In the genomic region with DNA sequence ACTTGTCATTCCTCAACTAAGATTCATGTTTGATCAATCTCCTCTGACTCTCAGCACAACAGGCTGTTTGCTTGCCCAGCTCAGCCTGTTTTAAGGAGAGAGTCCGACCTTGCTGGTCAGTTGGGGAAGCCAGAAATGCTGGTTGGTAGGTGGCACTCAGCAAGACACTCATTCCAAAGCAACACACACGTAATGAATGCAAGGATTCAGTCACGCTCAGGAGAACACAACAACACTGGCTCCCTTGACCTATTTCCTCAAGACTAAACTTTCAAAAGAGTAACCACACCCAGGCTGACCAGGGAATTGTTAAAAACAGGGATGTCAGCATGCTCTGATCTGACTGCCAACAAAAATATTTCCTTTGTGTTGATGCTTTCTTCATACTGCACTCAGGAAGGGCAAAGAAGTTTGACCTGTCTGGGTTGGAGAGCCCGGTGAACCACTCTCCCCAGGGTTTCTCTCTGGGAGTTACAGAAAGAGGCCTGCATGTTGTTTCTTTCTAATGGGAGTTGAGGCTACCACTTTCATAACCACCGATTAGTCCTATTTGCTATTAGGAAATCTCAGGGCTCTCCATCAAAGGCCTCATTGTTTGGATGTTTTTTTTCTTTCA, we compare ENCODE assay signal across 1 cellular context.
A peak's percentile ranks its signal among the peaks of the same experiment; 100 is the strongest.
TF ChIP-seq lines count a peak whose summit lies in the region.

No MANE protein-coding gene starts in this region.

TF ChIP-seq in HepG2, 621 proteins besides CTCF, POLR2A, EP300 and RAD21 (continued from another document and continues in another):
- TF ChIP-seq, protein P1, sequence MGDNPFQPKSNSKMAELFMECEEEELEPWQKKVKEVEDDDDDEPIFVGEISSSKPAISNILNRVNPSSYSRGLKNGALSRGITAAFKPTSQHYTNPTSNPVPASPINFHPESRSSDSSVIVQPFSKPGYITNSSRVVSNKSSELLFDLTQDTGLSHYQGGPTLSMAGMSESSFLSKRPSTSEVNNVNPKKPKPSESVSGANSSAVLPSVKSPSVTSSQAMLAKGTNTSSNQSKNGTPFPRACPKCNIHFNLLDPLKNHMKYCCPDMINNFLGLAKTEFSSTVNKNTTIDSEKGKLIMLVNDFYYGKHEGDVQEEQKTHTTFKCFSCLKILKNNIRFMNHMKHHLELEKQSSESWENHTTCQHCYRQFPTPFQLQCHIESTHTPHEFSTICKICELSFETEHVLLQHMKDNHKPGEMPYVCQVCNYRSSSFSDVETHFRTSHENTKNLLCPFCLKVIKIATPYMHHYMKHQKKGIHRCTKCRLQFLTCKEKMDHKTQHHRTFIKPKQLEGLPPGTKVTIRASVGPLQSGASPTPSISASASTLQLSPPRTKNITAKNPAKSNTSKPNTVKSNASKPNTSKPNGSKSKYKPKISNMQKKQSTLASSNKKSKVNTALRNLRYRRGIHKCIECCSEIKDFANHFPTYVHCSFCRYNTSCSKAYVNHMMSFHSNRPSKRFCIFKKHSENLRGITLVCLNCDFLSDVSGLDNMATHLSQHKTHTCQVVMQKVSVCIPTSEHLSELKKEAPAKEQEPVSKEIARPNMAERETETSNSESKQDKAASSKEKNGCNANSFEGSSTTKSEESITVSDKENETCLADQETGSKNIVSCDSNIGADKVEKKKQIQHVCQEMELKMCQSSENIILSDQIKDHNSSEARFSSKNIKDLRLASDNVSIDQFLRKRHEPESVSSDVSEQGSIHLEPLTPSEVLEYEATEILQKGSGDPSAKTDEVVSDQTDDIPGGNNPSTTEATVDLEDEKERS (CRISPR knock-in tag; IDR thresholded peaks at IDR 0.05): no peak
- TF ChIP-seq, protein P2, sequence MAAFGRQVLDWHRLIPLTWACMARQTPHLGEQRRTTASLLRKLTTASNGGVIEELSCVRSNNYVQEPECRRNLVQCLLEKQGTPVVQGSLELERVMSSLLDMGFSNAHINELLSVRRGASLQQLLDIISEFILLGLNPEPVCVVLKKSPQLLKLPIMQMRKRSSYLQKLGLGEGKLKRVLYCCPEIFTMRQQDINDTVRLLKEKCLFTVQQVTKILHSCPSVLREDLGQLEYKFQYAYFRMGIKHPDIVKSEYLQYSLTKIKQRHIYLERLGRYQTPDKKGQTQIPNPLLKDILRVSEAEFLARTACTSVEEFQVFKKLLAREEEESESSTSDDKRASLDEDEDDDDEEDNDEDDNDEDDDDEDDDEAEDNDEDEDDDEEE (CRISPR knock-in tag; IDR thresholded peaks at IDR 0.05): no peak
- TF ChIP-seq REXO4 (CRISPR knock-in tag; IDR thresholded peaks at IDR 0.05; ENCODE audit: borderline replicate concordance): no peak
- TF ChIP-seq, protein P3, sequence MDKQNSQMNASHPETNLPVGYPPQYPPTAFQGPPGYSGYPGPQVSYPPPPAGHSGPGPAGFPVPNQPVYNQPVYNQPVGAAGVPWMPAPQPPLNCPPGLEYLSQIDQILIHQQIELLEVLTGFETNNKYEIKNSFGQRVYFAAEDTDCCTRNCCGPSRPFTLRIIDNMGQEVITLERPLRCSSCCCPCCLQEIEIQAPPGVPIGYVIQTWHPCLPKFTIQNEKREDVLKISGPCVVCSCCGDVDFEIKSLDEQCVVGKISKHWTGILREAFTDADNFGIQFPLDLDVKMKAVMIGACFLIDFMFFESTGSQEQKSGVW (CRISPR knock-in tag; IDR thresholded peaks at IDR 0.05; ENCODE audit: borderline replicate concordance): no peak
- no peak for TF ChIP-seq ZSCAN29 (CRISPR knock-in tag; conservative IDR thresholded peaks at IDR 0.05)
- no peak for TF ChIP-seq YEATS4 (CRISPR knock-in tag; IDR thresholded peaks at IDR 0.05; ENCODE audit: borderline replicate concordance)
- no peak for TF ChIP-seq MBD4 (IDR thresholded peaks at IDR 0.05; ENCODE audit: borderline replicate concordance, low read length)
- TF ChIP-seq ZSCAN22 (CRISPR knock-in tag; IDR thresholded peaks at IDR 0.05): no peak
- TF ChIP-seq TOE1 (CRISPR knock-in tag; IDR thresholded peaks at IDR 0.05): no peak
- no peak for TF ChIP-seq MTF2 (CRISPR knock-in tag; IDR thresholded peaks at IDR 0.05; ENCODE audit: borderline replicate concordance)
- no peak for TF ChIP-seq ZNF17 (CRISPR knock-in tag; IDR thresholded peaks at IDR 0.05)
- TF ChIP-seq HMG20A (CRISPR knock-in tag; IDR thresholded peaks at IDR 0.05; ENCODE audit: borderline replicate concordance): peak; percentile 53; the same call in 1 of the 2 replicates
- no peak for TF ChIP-seq MIER2 (CRISPR knock-in tag; IDR thresholded peaks at IDR 0.05)
- TF ChIP-seq, protein P4, sequence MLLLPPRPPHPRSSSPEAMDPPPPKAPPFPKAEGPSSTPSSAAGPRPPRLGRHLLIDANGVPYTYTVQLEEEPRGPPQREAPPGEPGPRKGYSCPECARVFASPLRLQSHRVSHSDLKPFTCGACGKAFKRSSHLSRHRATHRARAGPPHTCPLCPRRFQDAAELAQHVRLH (CRISPR knock-in tag; IDR thresholded peaks at IDR 0.05; ENCODE audit: borderline replicate concordance, low read depth): no peak
- TF ChIP-seq, protein P5, sequence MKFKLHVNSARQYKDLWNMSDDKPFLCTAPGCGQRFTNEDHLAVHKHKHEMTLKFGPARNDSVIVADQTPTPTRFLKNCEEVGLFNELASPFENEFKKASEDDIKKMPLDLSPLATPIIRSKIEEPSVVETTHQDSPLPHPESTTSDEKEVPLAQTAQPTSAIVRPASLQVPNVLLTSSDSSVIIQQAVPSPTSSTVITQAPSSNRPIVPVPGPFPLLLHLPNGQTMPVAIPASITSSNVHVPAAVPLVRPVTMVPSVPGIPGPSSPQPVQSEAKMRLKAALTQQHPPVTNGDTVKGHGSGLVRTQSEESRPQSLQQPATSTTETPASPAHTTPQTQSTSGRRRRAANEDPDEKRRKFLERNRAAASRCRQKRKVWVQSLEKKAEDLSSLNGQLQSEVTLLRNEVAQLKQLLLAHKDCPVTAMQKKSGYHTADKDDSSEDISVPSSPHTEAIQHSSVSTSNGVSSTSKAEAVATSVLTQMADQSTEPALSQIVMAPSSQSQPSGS (CRISPR knock-in tag; IDR thresholded peaks at IDR 0.05): no peak
- no peak; the same call in 1 of the 2 replicates for TF ChIP-seq EHMT2 (IDR thresholded peaks at IDR 0.05; ENCODE audit: borderline replicate concordance, low read depth, low read length)
- TF ChIP-seq, protein P6, sequence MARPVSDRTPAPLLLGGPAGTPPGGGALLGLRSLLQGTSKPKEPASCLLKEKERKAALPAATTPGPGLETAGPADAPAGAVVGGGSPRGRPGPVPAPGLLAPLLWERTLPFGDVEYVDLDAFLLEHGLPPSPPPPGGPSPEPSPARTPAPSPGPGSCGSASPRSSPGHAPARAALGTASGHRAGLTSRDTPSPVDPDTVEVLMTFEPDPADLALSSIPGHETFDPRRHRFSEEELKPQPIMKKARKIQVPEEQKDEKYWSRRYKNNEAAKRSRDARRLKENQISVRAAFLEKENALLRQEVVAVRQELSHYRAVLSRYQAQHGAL (CRISPR knock-in tag; IDR thresholded peaks at IDR 0.05; ENCODE audit: not compliant biosample characterization): no peak
- no peak for TF ChIP-seq SMYD3 (CRISPR knock-in tag; IDR thresholded peaks at IDR 0.05)
- TF ChIP-seq, protein P7, sequence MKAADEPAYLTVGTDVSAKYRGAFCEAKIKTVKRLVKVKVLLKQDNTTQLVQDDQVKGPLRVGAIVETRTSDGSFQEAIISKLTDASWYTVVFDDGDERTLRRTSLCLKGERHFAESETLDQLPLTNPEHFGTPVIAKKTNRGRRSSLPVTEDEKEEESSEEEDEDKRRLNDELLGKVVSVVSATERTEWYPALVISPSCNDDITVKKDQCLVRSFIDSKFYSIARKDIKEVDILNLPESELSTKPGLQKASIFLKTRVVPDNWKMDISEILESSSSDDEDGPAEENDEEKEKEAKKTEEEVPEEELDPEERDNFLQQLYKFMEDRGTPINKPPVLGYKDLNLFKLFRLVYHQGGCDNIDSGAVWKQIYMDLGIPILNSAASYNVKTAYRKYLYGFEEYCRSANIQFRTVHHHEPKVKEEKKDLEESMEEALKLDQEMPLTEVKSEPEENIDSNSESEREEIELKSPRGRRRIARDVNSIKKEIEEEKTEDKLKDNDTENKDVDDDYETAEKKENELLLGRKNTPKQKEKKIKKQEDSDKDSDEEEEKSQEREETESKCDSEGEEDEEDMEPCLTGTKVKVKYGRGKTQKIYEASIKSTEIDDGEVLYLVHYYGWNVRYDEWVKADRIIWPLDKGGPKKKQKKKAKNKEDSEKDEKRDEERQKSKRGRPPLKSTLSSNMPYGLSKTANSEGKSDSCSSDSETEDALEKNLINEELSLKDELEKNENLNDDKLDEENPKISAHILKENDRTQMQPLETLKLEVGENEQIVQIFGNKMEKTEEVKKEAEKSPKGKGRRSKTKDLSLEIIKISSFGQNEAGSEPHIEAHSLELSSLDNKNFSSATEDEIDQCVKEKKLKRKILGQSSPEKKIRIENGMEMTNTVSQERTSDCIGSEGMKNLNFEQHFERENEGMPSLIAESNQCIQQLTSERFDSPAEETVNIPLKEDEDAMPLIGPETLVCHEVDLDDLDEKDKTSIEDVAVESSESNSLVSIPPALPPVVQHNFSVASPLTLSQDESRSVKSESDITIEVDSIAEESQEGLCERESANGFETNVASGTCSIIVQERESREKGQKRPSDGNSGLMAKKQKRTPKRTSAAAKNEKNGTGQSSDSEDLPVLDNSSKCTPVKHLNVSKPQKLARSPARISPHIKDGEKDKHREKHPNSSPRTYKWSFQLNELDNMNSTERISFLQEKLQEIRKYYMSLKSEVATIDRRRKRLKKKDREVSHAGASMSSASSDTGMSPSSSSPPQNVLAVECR (CRISPR knock-in tag; IDR thresholded peaks at IDR 0.05; ENCODE audit: borderline replicate concordance): peak; percentile 26; the same call in 1 of the 2 replicates
- TF ChIP-seq, protein P8, sequence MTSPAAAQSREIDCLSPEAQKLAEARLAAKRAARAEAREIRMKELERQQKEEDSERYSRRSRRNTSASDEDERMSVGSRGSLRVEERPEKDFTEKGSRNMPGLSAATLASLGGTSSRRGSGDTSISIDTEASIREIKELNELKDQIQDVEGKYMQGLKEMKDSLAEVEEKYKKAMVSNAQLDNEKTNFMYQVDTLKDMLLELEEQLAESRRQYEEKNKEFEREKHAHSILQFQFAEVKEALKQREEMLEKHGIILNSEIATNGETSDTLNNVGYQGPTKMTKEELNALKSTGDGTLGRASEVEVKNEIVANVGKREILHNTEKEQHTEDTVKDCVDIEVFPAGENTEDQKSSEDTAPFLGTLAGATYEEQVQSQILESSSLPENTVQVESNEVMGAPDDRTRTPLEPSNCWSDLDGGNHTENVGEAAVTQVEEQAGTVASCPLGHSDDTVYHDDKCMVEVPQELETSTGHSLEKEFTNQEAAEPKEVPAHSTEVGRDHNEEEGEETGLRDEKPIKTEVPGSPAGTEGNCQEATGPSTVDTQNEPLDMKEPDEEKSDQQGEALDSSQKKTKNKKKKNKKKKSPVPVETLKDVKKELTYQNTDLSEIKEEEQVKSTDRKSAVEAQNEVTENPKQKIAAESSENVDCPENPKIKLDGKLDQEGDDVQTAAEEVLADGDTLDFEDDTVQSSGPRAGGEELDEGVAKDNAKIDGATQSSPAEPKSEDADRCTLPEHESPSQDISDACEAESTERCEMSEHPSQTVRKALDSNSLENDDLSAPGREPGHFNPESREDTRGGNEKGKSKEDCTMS (CRISPR knock-in tag; conservative IDR thresholded peaks at IDR 0.05): no peak
- TF ChIP-seq KLF9 (CRISPR knock-in tag; IDR thresholded peaks at IDR 0.05; ENCODE audit: low read depth): no peak
- no peak for TF ChIP-seq IKZF4 (CRISPR knock-in tag; IDR thresholded peaks at IDR 0.05; ENCODE audit: borderline replicate concordance, low read depth, not compliant biosample characterization)
- TF ChIP-seq, protein P9, sequence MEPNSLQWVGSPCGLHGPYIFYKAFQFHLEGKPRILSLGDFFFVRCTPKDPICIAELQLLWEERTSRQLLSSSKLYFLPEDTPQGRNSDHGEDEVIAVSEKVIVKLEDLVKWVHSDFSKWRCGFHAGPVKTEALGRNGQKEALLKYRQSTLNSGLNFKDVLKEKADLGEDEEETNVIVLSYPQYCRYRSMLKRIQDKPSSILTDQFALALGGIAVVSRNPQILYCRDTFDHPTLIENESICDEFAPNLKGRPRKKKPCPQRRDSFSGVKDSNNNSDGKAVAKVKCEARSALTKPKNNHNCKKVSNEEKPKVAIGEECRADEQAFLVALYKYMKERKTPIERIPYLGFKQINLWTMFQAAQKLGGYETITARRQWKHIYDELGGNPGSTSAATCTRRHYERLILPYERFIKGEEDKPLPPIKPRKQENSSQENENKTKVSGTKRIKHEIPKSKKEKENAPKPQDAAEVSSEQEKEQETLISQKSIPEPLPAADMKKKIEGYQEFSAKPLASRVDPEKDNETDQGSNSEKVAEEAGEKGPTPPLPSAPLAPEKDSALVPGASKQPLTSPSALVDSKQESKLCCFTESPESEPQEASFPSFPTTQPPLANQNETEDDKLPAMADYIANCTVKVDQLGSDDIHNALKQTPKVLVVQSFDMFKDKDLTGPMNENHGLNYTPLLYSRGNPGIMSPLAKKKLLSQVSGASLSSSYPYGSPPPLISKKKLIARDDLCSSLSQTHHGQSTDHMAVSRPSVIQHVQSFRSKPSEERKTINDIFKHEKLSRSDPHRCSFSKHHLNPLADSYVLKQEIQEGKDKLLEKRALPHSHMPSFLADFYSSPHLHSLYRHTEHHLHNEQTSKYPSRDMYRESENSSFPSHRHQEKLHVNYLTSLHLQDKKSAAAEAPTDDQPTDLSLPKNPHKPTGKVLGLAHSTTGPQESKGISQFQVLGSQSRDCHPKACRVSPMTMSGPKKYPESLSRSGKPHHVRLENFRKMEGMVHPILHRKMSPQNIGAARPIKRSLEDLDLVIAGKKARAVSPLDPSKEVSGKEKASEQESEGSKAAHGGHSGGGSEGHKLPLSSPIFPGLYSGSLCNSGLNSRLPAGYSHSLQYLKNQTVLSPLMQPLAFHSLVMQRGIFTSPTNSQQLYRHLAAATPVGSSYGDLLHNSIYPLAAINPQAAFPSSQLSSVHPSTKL (CRISPR knock-in tag; IDR thresholded peaks at IDR 0.05): peak; percentile 79
- no peak for TF ChIP-seq KLF16 (CRISPR knock-in tag; IDR thresholded peaks at IDR 0.05)
- no peak for TF ChIP-seq ATM (IDR thresholded peaks at IDR 0.05; ENCODE audit: borderline replicate concordance)
- TF ChIP-seq, protein P10, sequence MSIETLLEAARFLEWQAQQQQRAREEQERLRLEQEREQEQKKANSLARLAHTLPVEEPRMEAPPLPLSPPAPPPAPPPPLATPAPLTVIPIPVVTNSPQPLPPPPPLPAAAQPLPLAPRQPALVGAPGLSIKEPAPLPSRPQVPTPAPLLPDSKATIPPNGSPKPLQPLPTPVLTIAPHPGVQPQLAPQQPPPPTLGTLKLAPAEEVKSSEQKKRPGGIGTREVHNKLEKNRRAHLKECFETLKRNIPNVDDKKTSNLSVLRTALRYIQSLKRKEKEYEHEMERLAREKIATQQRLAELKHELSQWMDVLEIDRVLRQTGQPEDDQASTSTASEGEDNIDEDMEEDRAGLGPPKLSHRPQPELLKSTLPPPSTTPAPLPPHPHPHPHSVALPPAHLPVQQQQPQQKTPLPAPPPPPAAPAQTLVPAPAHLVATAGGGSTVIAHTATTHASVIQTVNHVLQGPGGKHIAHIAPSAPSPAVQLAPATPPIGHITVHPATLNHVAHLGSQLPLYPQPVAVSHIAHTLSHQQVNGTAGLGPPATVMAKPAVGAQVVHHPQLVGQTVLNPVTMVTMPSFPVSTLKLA (IDR thresholded peaks at IDR 0.05): no peak
- no peak for TF ChIP-seq ZNF33B (CRISPR knock-in tag; IDR thresholded peaks at IDR 0.05)
- TF ChIP-seq POLR2AphosphoS5 (IDR thresholded peaks at IDR 0.05; ENCODE audit: low read depth, low read length): no peak
- TF ChIP-seq, protein P11, sequence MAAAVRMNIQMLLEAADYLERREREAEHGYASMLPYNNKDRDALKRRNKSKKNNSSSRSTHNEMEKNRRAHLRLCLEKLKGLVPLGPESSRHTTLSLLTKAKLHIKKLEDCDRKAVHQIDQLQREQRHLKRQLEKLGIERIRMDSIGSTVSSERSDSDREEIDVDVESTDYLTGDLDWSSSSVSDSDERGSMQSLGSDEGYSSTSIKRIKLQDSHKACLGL (CRISPR knock-in tag; IDR thresholded peaks at IDR 0.05): no peak
- TF ChIP-seq ATF7-NPFF (CRISPR knock-in tag; IDR thresholded peaks at IDR 0.05; ENCODE audit: low read depth): no peak
- no peak for TF ChIP-seq RXRA (CRISPR knock-in tag; IDR thresholded peaks at IDR 0.05)
- TF ChIP-seq ZNF205 (CRISPR knock-in tag; IDR thresholded peaks at IDR 0.05): no peak
- TF ChIP-seq PAX8 (CRISPR knock-in tag; IDR thresholded peaks at IDR 0.05; ENCODE audit: borderline replicate concordance): no peak
- TF ChIP-seq KLF15 (CRISPR knock-in tag; IDR thresholded peaks at IDR 0.05; ENCODE audit: borderline replicate concordance): no peak
- no peak for TF ChIP-seq SKI (IDR thresholded peaks at IDR 0.05; ENCODE audit: partially characterized antibody)
